Comparison of ENCODE assay signal across 18 cellular contexts in genomic region chr4:186851291-186852077, GRCh38.
"Had no signal": no experiment of that assay in that cellular context is flagged by ENCODE, and none has a peak within 500 bp of the region (broad histone marks: within the 10 kb centered on the region; RNA-seq: fewer than 3 reads in every experiment).

No MANE protein-coding gene starts in this region.

- H3K27ac ChIP-seq: ascending aorta, esophagus muscularis mucosa, parathyroid adenoma, upper lobe of left lung had no signal

- ATAC-seq: activated CD4-positive, CD25-positive, alpha-beta regulatory T cell treated with anti-CD3 and anti-CD28 coated beads, Interleukin-2, amount 50 U/mL, for 24 hours; activated naive CD8-positive, alpha-beta T cell treated with anti-CD3 and anti-CD28 coated beads, Interleukin-2, amount 50 U/mL, for 24 hours; activated T-helper 17 cell treated with anti-CD3 and anti-CD28 coated beads, Interleukin-2, amount 50 U/mL, for 72 hours; stimulated activated naive CD8-positive, alpha-beta T cell treated with anti-CD3 and anti-CD28 coated beads, Interleukin-15, Interleukin-2, amounts not matched to agents 100 U/mL and 50 U/mL, for 24 hours had no signal

- H3K79me2 ChIP-seq: parathyroid adenoma had no signal

- H3K4me3 ChIP-seq: ascending aorta, esophagus muscularis mucosa, upper lobe of left lung had no signal

- H3K27me3 Mint-ChIP-seq: activated naive CD8-positive, alpha-beta T cell treated with anti-CD3 and anti-CD28 coated beads, Interleukin-2, amount 50 U/mL, for 24 hours; activated T-helper 17 cell treated with anti-CD3 and anti-CD28 coated beads, Interleukin-2, amount 50 U/mL, for 72 hours; naive B cell had no signal

- H2AFZ ChIP-seq: parathyroid adenoma had no signal

- H3K27me3 ChIP-seq: ascending aorta, esophagus muscularis mucosa, upper lobe of left lung had no signal

- H3K4me1 Mint-ChIP-seq: activated naive CD8-positive, alpha-beta T cell treated with anti-CD3 and anti-CD28 coated beads, Interleukin-2, amount 50 U/mL, for 24 hours; activated T-helper 17 cell treated with anti-CD3 and anti-CD28 coated beads, Interleukin-2, amount 50 U/mL, for 72 hours; naive B cell had no signal

- H3K36me3 ChIP-seq: ascending aorta, esophagus muscularis mucosa, upper lobe of left lung had no signal

- DNase-seq: activated naive CD4-positive, alpha-beta T cell treated with anti-CD3 and anti-CD28 coated beads for 36 hours; activated naive CD8-positive, alpha-beta T cell treated with anti-CD3 and anti-CD28 coated beads, Interleukin-2, amount 50 U/mL, for 24 hours; activated T-cell treated with anti-CD3 and anti-CD28 coated beads for 4 hours; dermis blood vessel endothelial cell; foreskin fibroblast; glutamatergic neuron; naive B cell; retina; stimulated activated CD4-positive, alpha-beta T cell treated with anti-CD3 and anti-CD28 coated beads, Interleukin-15, amount 100 ng/mL, for 24 hours; stimulated activated CD4-positive, alpha-beta T cell treated with anti-CD3 and anti-CD28 coated beads, Interleukin-4, amount 100 ng/mL, for 1 hour; stimulated activated naive CD8-positive, alpha-beta T cell treated with anti-CD3 and anti-CD28 coated beads, Interleukin-15, Interleukin-2, amounts not matched to agents 100 U/mL and 50 U/mL, for 24 hours; T-helper 9 cell; upper lobe of left lung had no signal

- H3K9ac ChIP-seq: parathyroid adenoma had no signal

- H3K4me3 Mint-ChIP-seq: activated naive CD4-positive, alpha-beta T cell treated with anti-CD3 and anti-CD28 coated beads for 36 hours; activated naive CD8-positive, alpha-beta T cell treated with anti-CD3 and anti-CD28 coated beads, Interleukin-2, amount 50 U/mL, for 24 hours; activated T-helper 17 cell treated with anti-CD3 and anti-CD28 coated beads, Interleukin-2, amount 50 U/mL, for 72 hours; naive B cell had no signal

- H3K27ac Mint-ChIP-seq: activated naive CD4-positive, alpha-beta T cell treated with anti-CD3 and anti-CD28 coated beads for 36 hours; activated naive CD8-positive, alpha-beta T cell treated with anti-CD3 and anti-CD28 coated beads, Interleukin-2, amount 50 U/mL, for 24 hours; activated T-helper 17 cell treated with anti-CD3 and anti-CD28 coated beads, Interleukin-2, amount 50 U/mL, for 72 hours; naive B cell had no signal

- H3K36me3 Mint-ChIP-seq: naive B cell had no signal

- H3K4me1 ChIP-seq: parathyroid adenoma, upper lobe of left lung had no signal

- H3K9me3 ChIP-seq: esophagus muscularis mucosa had no signal
